In genomic region chr11:121866822-121867221, GRCh38 we compare ENCODE assay signal across 22 cellular contexts.
"Had no signal": no experiment of that assay in that cellular context is flagged by ENCODE, and none has a peak within 500 bp of the region (broad histone marks: within the 10 kb centered on the region; RNA-seq: fewer than 3 reads in every experiment).

No MANE protein-coding gene starts in this region.

- H2AFZ ChIP-seq: hepatocyte had no signal

- H3K27ac ChIP-seq: heart right ventricle, hepatocyte, left ventricle myocardium inferior, ovary, right atrium auricular region, right lobe of liver, suprapubic skin, thoracic aorta, tibial artery, upper lobe of right lung had no signal

- H3K4me3 ChIP-seq: heart right ventricle, hepatocyte, left ventricle myocardium inferior, lung, mucosa of descending colon, ovary, right atrium auricular region, right lobe of liver, smooth muscle cell, stomach, suprapubic skin, thoracic aorta, tibial artery, upper lobe of right lung had no signal

- H3K9me3 ChIP-seq: mucosa of descending colon, ovary, right lobe of liver, stomach, suprapubic skin, thoracic aorta, tibial artery, upper lobe of right lung had no signal

- H3K36me3 ChIP-seq: heart right ventricle, left ventricle myocardium inferior, ovary, right atrium auricular region, right lobe of liver, stomach, suprapubic skin, thoracic aorta, tibial artery, upper lobe of right lung had no signal

- H3K4me1 ChIP-seq: right lobe of liver, suprapubic skin, upper lobe of right lung had no signal

- DNase-seq: heart right ventricle; islet precursor cell; left ventricle myocardium inferior; midbrain; mucosa of descending colon; naive thymus-derived CD4-positive, alpha-beta T cell; ovary; right lobe of liver; stimulated activated CD4-positive, alpha-beta T cell treated with anti-CD3 and anti-CD28 coated beads, Interleukin-1b, Interleukin-23, amount 100 ng/mL, for 48 hours; stimulated activated CD4-positive, alpha-beta T cell treated with anti-CD3 and anti-CD28 coated beads, Interleukin-2, amount 100 ng/mL, for 48 hours; stimulated activated naive B cell treated with anti-CD40 and anti-IgM and Interleukin-4, amounts not matched to agents 10 μg/mL and 1 μg/mL and 100 μg/mL, for 72 hours; stimulated activated naive CD8-positive, alpha-beta T cell treated with anti-CD3 and anti-CD28 coated beads, Interleukin-15, Interleukin-2, amounts not matched to agents 100 U/mL and 50 U/mL, for 24 hours; stomach; tibial artery; trophoblast cell; upper lobe of right lung had no signal

- H3K27me3 ChIP-seq: heart right ventricle, hepatocyte, ovary, right atrium auricular region, right lobe of liver, stomach, suprapubic skin, tibial artery, upper lobe of right lung had no signal

- H3K79me2 ChIP-seq: hepatocyte had no signal

- H3K4me2 ChIP-seq: hepatocyte, smooth muscle cell had no signal
